19 cellular contexts compared by ENCODE assay signal in the genomic region with DNA sequence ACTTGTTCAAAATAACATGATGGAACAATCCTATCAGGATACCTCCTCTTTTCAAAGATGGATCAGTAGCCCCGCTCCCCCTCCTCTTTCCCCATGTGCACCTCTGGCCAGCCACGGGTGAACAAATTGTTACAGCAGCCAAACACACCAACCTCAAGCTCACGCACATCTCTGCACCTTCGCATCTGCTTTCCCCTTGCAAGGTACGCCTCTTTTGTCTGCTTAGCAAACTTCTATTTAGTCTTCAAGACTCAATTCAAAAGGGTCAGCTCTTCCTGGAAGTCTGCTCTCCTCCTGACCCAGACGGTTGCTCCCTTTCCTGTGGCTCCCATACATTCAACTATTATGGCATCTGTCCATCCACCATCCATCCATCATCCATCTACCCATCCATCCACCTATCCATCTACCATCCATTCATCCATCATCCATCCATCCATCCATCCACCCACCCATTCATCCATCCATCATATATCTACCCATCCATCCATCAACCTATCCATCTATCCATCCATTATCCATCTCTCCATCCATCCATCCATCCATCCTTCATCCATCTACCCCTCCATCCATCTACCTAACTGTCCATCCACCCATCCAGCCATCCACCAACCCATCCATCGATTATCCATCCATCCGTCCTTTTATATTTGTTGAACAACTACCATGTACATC. TPM values are rescaled to one million over a fixed set of nuclear protein-coding genes. Genes with fewer than 3 reads are reported as not detected.
DNase-seq lines count a peak whose midpoint lies in the region; ATAC-seq, FAIRE-seq and TF ChIP-seq lines count a peak whose summit lies in the region.
"Had no signal": no experiment of that assay in that cellular context is flagged by ENCODE, and none has a peak within 500 bp of the region (broad histone marks: within the 10 kb centered on the region; RNA-seq: fewer than 3 reads in every experiment).

No MANE protein-coding gene starts in this region.

- H4K20me1 ChIP-seq in GM12878 (ENCODE audit: control insufficient read depth, insufficient read depth): no peaks in the 10 kb centered on the region

- DNase-seq in CD4-positive, CD25-positive, alpha-beta regulatory T cell: no peak
- DNase-seq in GM12891 (ENCODE audit: insufficient read length, low spot score) (no peak), GM12878 (ENCODE audit: low read depth, low spot score) (no peak), adrenal gland (no peak), glomerular visceral epithelial cell (ENCODE audit: extremely low spot score) (no peak)
- DNase-seq in naive thymus-derived CD8-positive, alpha-beta T cell: no peak
- DNase-seq: ACHN; CD4-positive, alpha-beta T cell; DMS53; H9; KBM-7; NCI-H1694 treated with DMSO at 0.1 percent for 48 hours; NCI-H510A; NCI-H774; SHP77 treated with DMSO at 0.1 percent for 48 hours; SK-N-SH had no signal

- no peaks in the 10 kb centered on the region for H3K9me3 ChIP-seq in CD4-positive, CD25-positive, alpha-beta regulatory T cell (ENCODE audit: control insufficient read depth in 2 of 2, low read length in 2 of 2)
- no peaks in the 10 kb centered on the region for H3K9me3 ChIP-seq in GM12878 (replicated peaks; ENCODE audit: control insufficient read depth, insufficient read depth, low read length)
- H3K9me3 ChIP-seq in adrenal gland (replicated peaks in 1 of 3): no peaks in the 10 kb centered on the region
- H3K9me3 ChIP-seq: SK-N-SH had no signal

- no peak for ATAC-seq in CD4-positive, CD25-positive, alpha-beta regulatory T cell (ENCODE audit: low read depth in 2 of 2)
- ATAC-seq in GM12878 (no peak), GM19395 (IDR thresholded peaks at IDR 0.05; ENCODE audit: unreplicated experiment) (no peak)
- ATAC-seq in naive thymus-derived CD8-positive, alpha-beta T cell: no peak

- H3K36me3 ChIP-seq in CD4-positive, CD25-positive, alpha-beta regulatory T cell (ENCODE audit: control insufficient read depth, insufficient read depth, low read length): peaks cover 10% of the 10 kb centered on the region
- H3K36me3 ChIP-seq in GM12878 (ENCODE audit: control insufficient read depth in 2 of 2, insufficient read depth in 2 of 2, low read length in 1 of 2): no peaks in the 10 kb centered on the region; a peak in 1 of 4 replicates
- H3K36me3 ChIP-seq in adrenal gland (replicated peaks in 1 of 2): no peaks in the 10 kb centered on the region

- POLR2A ChIA-PET in GM12878 (lab: Charles Lee): no interaction called here
- POLR2A ChIA-PET in naive thymus-derived CD8-positive, alpha-beta T cell (lab: Charles Lee): interaction anchor here (0.6 to 0.7 kb wide), 2 partner anchors 18 to 429 kb away, joined by 4 read pairs; no protein-coding TSS in a partner anchor

- intact Hi-C loops in GM12878 (cut with micrococcal nuclease; ENCODE audit: unreplicated experiment): no loop called here
- intact Hi-C loops in adrenal gland (cut with DNase I): loop anchor here (5.0 to 10.0 kb wide), 2 partner anchors 212 to 220 kb away; no protein-coding TSS in a partner anchor

- no peak overlapping the region for H3K27ac ChIP-seq in CD4-positive, CD25-positive, alpha-beta regulatory T cell (ENCODE audit: insufficient read depth, low read length, poor library complexity, severe bottlenecking)
- no peak overlapping the region for H3K27ac ChIP-seq in GM12878 (ENCODE audit: control insufficient read depth, insufficient read depth)
- H3K27ac ChIP-seq in adrenal gland: no peak overlapping the region

- no peak for TF ChIP-seq CTCF in GM12878 (IDR thresholded peaks at IDR 0.05 in 2 of 3, conservative IDR thresholded peaks at IDR 0.05 in 1 of 3; ENCODE audit: control insufficient read depth in 2 of 3, extremely low read depth in 1 of 3, insufficient read depth in 1 of 3, low read depth in 3 of 3, low read length in 3 of 3)
- TF ChIP-seq CTCF in adrenal gland (IDR thresholded peaks at IDR 0.05): no peak

- TSS peak; percentile 39 for BruUV-seq in GM12878 (replicated peaks; lab: Mats Ljungman, UMichigan)

- RAD21 ChIA-PET in GM12878 (lab: Charles Lee; ENCODE audit: unreplicated experiment): no interaction called here

- no peak overlapping the region for H3K4me3 ChIP-seq in CD4-positive, CD25-positive, alpha-beta regulatory T cell (ENCODE audit: low read depth, low read length)
- H3K4me3 ChIP-seq in GM12878 (no peak overlapping the region), adrenal gland (no peak overlapping the region)

- no peaks in the 10 kb centered on the region for H3K9me3 Mint-ChIP-seq in CD4-positive, CD25-positive, alpha-beta regulatory T cell
- H3K9me3 Mint-ChIP-seq in naive thymus-derived CD8-positive, alpha-beta T cell: no peaks in the 10 kb centered on the region
- H3K9me3 Mint-ChIP-seq: CD4-positive, alpha-beta T cell; H9 had no signal

- in situ Hi-C loops in GM12878 (cut with MboI): no loop called here

- H3K4me2 ChIP-seq in GM12878 (ENCODE audit: control insufficient read depth, insufficient read depth): no peak overlapping the region
- H3K4me2 ChIP-seq: SK-N-SH had no signal

- peaks cover 18% of the 10 kb centered on the region for H3K27me3 Mint-ChIP-seq in CD4-positive, CD25-positive, alpha-beta regulatory T cell
- H3K27me3 Mint-ChIP-seq in naive thymus-derived CD8-positive, alpha-beta T cell: peaks cover 0 to 6% (median 0%) of the 10 kb centered on the region in 5 donors

- H3K4me1 Mint-ChIP-seq in CD4-positive, CD25-positive, alpha-beta regulatory T cell: peaks cover 0 to 39% (median 17%) of the 10 kb centered on the region in 4 donors
- H3K4me1 Mint-ChIP-seq in naive thymus-derived CD8-positive, alpha-beta T cell: peaks cover 18 to 47% (median 25%) of the 10 kb centered on the region in 4 donors

- H2AFZ ChIP-seq in GM12878 (ENCODE audit: control insufficient read depth, low read depth, low read length): no peak overlapping the region

- H3K27ac Mint-ChIP-seq in CD4-positive, CD25-positive, alpha-beta regulatory T cell: peak overlapping the region in 2 of 3 donors; percentile 30 to 37
- H3K27ac Mint-ChIP-seq in naive thymus-derived CD8-positive, alpha-beta T cell: peak overlapping the region; percentile 18 to 89 (median 75)
- H3K27ac Mint-ChIP-seq: CD4-positive, alpha-beta T cell had no signal

- H3K27me3 ChIP-seq in CD4-positive, CD25-positive, alpha-beta regulatory T cell (ENCODE audit: control insufficient read depth, insufficient read depth, low read length): no peaks in the 10 kb centered on the region
- H3K27me3 ChIP-seq in GM12878 (replicated peaks in 1 of 2; ENCODE audit: control insufficient read depth in 2 of 2, insufficient read depth in 2 of 2, low read length in 1 of 2) (peaks cover 0 to 1% of the 10 kb centered on the region in 2 experiments; a peak in 2 of 4 replicates), adrenal gland (peaks cover 12% of the 10 kb centered on the region)

- WGBS in GM12878 (ENCODE audit: insufficient coverage, insufficient replicate concordance, low lambda C conversion rate, missing lambda C conversion rate): 77% methylated on average over 8 of the region's 8 CpGs
- WGBS in adrenal gland, 4 donors: 57 to 81% (median 67%) methylated on average over 8 of the region's 8 CpGs

- FAIRE-seq in GM12891 (lab: Jason Lieb, UNC) (no peak), GM12878 (lab: Jason Lieb, UNC) (no peak)

- TF ChIP-seq EP300 in GM12878 (IDR thresholded peaks at IDR 0.05; ENCODE audit: borderline replicate concordance in 1 of 2, control insufficient read depth in 1 of 2, low read depth in 2 of 2, low read length in 2 of 2): no peak

- peaks cover 6% of the 10 kb centered on the region for H3K36me3 Mint-ChIP-seq in CD4-positive, CD25-positive, alpha-beta regulatory T cell
- H3K36me3 Mint-ChIP-seq in naive thymus-derived CD8-positive, alpha-beta T cell: peaks cover 0 to 14% (median 0%) of the 10 kb centered on the region in 3 donors

- TF ChIP-seq POLR2A in GM12891 (IDR thresholded peaks at IDR 0.05; ENCODE audit: low read depth, low read length): peak; percentile 63; the same call in 1 of the 2 replicates
- TF ChIP-seq POLR2A in GM12878 (IDR thresholded peaks at IDR 0.05; ENCODE audit: low read depth, low read length): peak; percentile 26
- no peak for TF ChIP-seq POLR2A in adrenal gland (IDR thresholded peaks at IDR 0.05)

- peaks cover 12% of the 10 kb centered on the region for H3K4me1 ChIP-seq in CD4-positive, CD25-positive, alpha-beta regulatory T cell (ENCODE audit: control insufficient read depth, insufficient read depth, low read length, poor library complexity, severe bottlenecking)
- H3K4me1 ChIP-seq in GM12878 (ENCODE audit: control insufficient read depth, insufficient read depth, low read length) (peaks cover 9% of the 10 kb centered on the region), adrenal gland (replicated peaks in 1 of 2) (peaks cover under 1 to 14% of the 10 kb centered on the region in 2 donors)

- SMC1A ChIA-PET in GM12878 (lab: Charles Lee; ENCODE audit: uncharacterized antibody, unreplicated experiment): interaction anchor here (1.5 kb wide), 1 partner anchor 11 kb away, joined by 3 read pairs; no protein-coding TSS in a partner anchor

- CTCF ChIA-PET in GM12878 (lab: Yijun Ruan, JAX): interaction anchor here (0.6 kb wide), 1 partner anchor 302 kb away, joined by 3 read pairs; no protein-coding TSS in a partner anchor

- no peaks in the 10 kb centered on the region for H3K79me2 ChIP-seq in GM12878 (ENCODE audit: control insufficient read depth, insufficient read depth, low read length)

- no peak for TF ChIP-seq RAD21 in GM12878 (IDR thresholded peaks at IDR 0.05; ENCODE audit: insufficient read depth, low read depth, low read length)

- peak overlapping the region in 1 of 4 donors; percentile 26 for H3K4me3 Mint-ChIP-seq in CD4-positive, CD25-positive, alpha-beta regulatory T cell
- peak overlapping the region in 5 of 10 donors; percentile 0 to 59 (median 11) for H3K4me3 Mint-ChIP-seq in naive thymus-derived CD8-positive, alpha-beta T cell
- H3K4me3 Mint-ChIP-seq: CD4-positive, alpha-beta T cell; H9 had no signal

- no peak overlapping the region for H3K9ac ChIP-seq in GM12878 (ENCODE audit: control insufficient read depth, insufficient read depth, low read length)
- H3K9ac ChIP-seq: SK-N-SH had no signal

RNA-seq across cellular contexts. Expression of gene CDH22, which starts 36.3 kb away (rescaled TPM):
- total RNA-seq in CD4-positive, CD25-positive, alpha-beta regulatory T cell: not detected
- polyA plus RNA-seq in CD4-positive, CD25-positive, alpha-beta regulatory T cell: not detected
- polyA plus RNA-seq in GM12891 (2012; ENCODE audit: low read depth, missing spikeins): 0.12 TPM
- total RNA-seq in GM12878 (2013; cell fraction: nucleolus; rRNA removed): not detected in 2 replicates
- total RNA-seq in GM12878 (2014; rRNA removed) (not detected in 2 replicates), GM12878 (2014; rRNA removed; fragmentation: Illumina TruSeq; extraction: Trizol) (not detected in 2 replicates), GM12878 (2021) (not detected in 2 replicates), adrenal gland (1 to 10 TPM in 2 of 8 donors, under 1 TPM in 2, not detected in 4; 0.19 to 2.9 (median 1.2) TPM)
- polyA plus RNA-seq in GM12878 (2011; ENCODE audit: low read depth): not detected
- polyA plus RNA-seq in GM12878 (2011; rRNA removed) (not detected in 2 replicates), GM12878 (2014; fragmentation: Illumina TruSeq; extraction: Trizol) (not detected in 2 replicates), GM12878 (2014; fragmentation: Nextera tagmentation; extraction: Ambion mirVana) (not detected), GM12878 (2014; rRNA removed) (not detected in 2 replicates), GM12878 (2016; fragmentation: Nextera tagmentation; extraction: Ambion mirVana) (not detected), adrenal gland (1 to 10 TPM in 2 of 3 donors, under 1 TPM in 1; 0.77 to 2.3 (median 1.2) TPM)
- 0.01 TPM in 1 of 2 replicates, not detected in the other for polyA plus RNA-seq in GM12878 (2011; cell fraction: cytosol; rRNA removed)
- polyA plus RNA-seq in GM12878 (2011; cell fraction: nucleus; rRNA removed): 0.03 TPM in 1 of 2 replicates, not detected in the other
- polyA plus RNA-seq in GM12878 (2012): not detected in 2 replicates
- not detected in 2 replicates for polyA minus RNA-seq in GM12878 (2011; rRNA and poly(A)+ RNA removed)
- polyA minus RNA-seq in GM12878 (2011; cell fraction: cytosol; rRNA and poly(A)+ RNA removed): not detected in 2 replicates
- polyA minus RNA-seq in GM12878 (2011; cell fraction: nucleus; rRNA and poly(A)+ RNA removed): not detected in 2 replicates
- total RNA-seq in naive thymus-derived CD8-positive, alpha-beta T cell: not detected
- polyA plus RNA-seq in naive thymus-derived CD8-positive, alpha-beta T cell: not detected
- total RNA-seq: CD4-positive, alpha-beta T cell; H9; OCI-LY7; RPMI7951 had no signal
- polyA plus RNA-seq: SK-N-SH had no signal

Comparison
In these comparisons a context has a peak if more than half of its experiments do, and no peak if none do; other contexts are left out.
1. POLR2A ChIP-seq: peak in GM12891 (single experiment) and GM12878 (single experiment); none in adrenal gland (0 of 2).